In genomic region chr6:108497883-108498282, GRCh38 we compare ENCODE assay signal across 7 cellular contexts.
DNase-seq lines count a peak whose midpoint lies in the region; ATAC-seq and TF ChIP-seq lines count a peak whose summit lies in the region.

No MANE protein-coding gene starts in this region.

- CTCF ChIA-PET in HEK293 (lab: Yijun Ruan, JAX) = interaction anchor here (0.6 to 1.9 kb wide), 10 partner anchors 9 to 520 kb away, joined by 3 to 7 read pairs (median 3); no protein-coding TSS in a partner anchor

- ATAC-seq in upper lobe of right lung = peak; percentile 39

- no peaks in the 10 kb centered on the region for H3K9me3 ChIP-seq in HEK293 (ENCODE audit: control insufficient read depth, insufficient read depth, low read depth, low read length)
- H3K9me3 ChIP-seq in upper lobe of right lung = no peaks in the 10 kb centered on the region

- POLR2A ChIA-PET in HEK293 (lab: Yijun Ruan, JAX) = no interaction called here

- H3K27ac ChIP-seq in HEK293 (ENCODE audit: extremely low read depth, low read depth, low read length) (no peak overlapping the region), upper lobe of right lung (no peak overlapping the region)

- H3K4me1 ChIP-seq in HEK293 (ENCODE audit: control insufficient read depth, insufficient read depth, low read length) (0 out of 2 replicates have a peak, but pooled peaks cover 4% of the 10 kb centered on the region), upper lobe of right lung (no peaks in the 10 kb centered on the region)

- no peaks in the 10 kb centered on the region for H3K27me3 ChIP-seq in upper lobe of right lung

- no peak overlapping the region for H3K4me3 ChIP-seq in HEK293 (ENCODE audit: low read depth, low read length)
- H3K4me3 ChIP-seq in upper lobe of right lung = no peak overlapping the region

- TF ChIP-seq CTCF in HEK293 (tag by site-specific recombination; IDR thresholded peaks at IDR 0.05) = no peak
- peak; percentile 28 for TF ChIP-seq CTCF in upper lobe of right lung (IDR thresholded peaks at IDR 0.05)

- DNase-seq in EH (ENCODE audit: low read depth) (peak; percentile 40), SK-N-DZ (ENCODE audit: low spot score) (peak; percentile 54), glomerular endothelial cell (ENCODE audit: extremely low read depth, low read depth, low spot score) (peak; percentile 23), upper lobe of right lung (no peak), NCI-H446 treated with DMSO at 0.1 percent for 48 hours (lab: John Stamatoyannopoulos, UW) (no peak), KG1 (lab: John Stamatoyannopoulos, UW) (no peak)

- intact Hi-C loops in upper lobe of right lung (cut with DNase I) = loop anchor here (10.0 kb wide), 1 partner anchor 383 kb away; no protein-coding TSS in a partner anchor

- H3K36me3 ChIP-seq in HEK293 (ENCODE audit: control insufficient read depth in 2 of 2, insufficient read depth in 1 of 2, low read length in 2 of 2) = no peaks in the 10 kb centered on the region; a peak in 1 of 3 replicates
- H3K36me3 ChIP-seq in upper lobe of right lung = no peaks in the 10 kb centered on the region

TF ChIP-seq in HEK293, 187 proteins besides CTCF, POLR2A, EP300 and RAD21:
- peak; percentile 73; the same call in 1 of the 2 replicates for TF ChIP-seq ZBTB17 (tag by site-specific recombination; IDR thresholded peaks at IDR 0.05)
- no peak for TF ChIP-seq MZF1 (tag by site-specific recombination; IDR thresholded peaks at IDR 0.05; ENCODE audit: borderline replicate concordance)
- TF ChIP-seq FEZF1 (tag by site-specific recombination; IDR thresholded peaks at IDR 0.05) = peak; percentile 24; the same call in 1 of the 2 replicates
TF ChIP-seq in HEK293: peak in this region for 2.

Comparison
In these comparisons a context has a peak if more than half of its experiments do, and no peak if none do; other contexts are left out.
1. DNase-seq: peak in EH (single experiment), SK-N-DZ (single experiment) and glomerular endothelial cell (single experiment); none in upper lobe of right lung (single experiment), NCI-H446 treated with DMSO at 0.1 percent for 48 hours (single experiment) and KG1 (single experiment).